In genomic region chr19:46080561-46080960, GRCh38 we compare ENCODE assay signal across 1 cellular context.
TF ChIP-seq lines count a peak whose summit lies in the region.

No MANE protein-coding gene starts in this region.

TF ChIP-seq in SK-N-SH treated with all-trans-retinoic acid at 6 μM for 48 hours, 23 proteins besides CTCF, POLR2A, EP300 and RAD21 (continued from another document):
- TF ChIP-seq SNAI2 (CRISPR knock-in tag; IDR thresholded peaks at IDR 0.05) (no peak), ZNF565 (CRISPR knock-in tag; conservative IDR thresholded peaks at IDR 0.05; ENCODE audit: low read depth) (no peak), CSRNP3 (CRISPR knock-in tag; IDR thresholded peaks at IDR 0.05) (no peak), TOX (CRISPR knock-in tag; IDR thresholded peaks at IDR 0.05; ENCODE audit: borderline replicate concordance) (no peak), ZFP3 (CRISPR knock-in tag; IDR thresholded peaks at IDR 0.05) (no peak), ISL1 (CRISPR knock-in tag; IDR thresholded peaks at IDR 0.05) (no peak), ARNTL (CRISPR knock-in tag; IDR thresholded peaks at IDR 0.05; ENCODE audit: borderline replicate concordance, low read depth) (no peak)
